In the genomic region with DNA sequence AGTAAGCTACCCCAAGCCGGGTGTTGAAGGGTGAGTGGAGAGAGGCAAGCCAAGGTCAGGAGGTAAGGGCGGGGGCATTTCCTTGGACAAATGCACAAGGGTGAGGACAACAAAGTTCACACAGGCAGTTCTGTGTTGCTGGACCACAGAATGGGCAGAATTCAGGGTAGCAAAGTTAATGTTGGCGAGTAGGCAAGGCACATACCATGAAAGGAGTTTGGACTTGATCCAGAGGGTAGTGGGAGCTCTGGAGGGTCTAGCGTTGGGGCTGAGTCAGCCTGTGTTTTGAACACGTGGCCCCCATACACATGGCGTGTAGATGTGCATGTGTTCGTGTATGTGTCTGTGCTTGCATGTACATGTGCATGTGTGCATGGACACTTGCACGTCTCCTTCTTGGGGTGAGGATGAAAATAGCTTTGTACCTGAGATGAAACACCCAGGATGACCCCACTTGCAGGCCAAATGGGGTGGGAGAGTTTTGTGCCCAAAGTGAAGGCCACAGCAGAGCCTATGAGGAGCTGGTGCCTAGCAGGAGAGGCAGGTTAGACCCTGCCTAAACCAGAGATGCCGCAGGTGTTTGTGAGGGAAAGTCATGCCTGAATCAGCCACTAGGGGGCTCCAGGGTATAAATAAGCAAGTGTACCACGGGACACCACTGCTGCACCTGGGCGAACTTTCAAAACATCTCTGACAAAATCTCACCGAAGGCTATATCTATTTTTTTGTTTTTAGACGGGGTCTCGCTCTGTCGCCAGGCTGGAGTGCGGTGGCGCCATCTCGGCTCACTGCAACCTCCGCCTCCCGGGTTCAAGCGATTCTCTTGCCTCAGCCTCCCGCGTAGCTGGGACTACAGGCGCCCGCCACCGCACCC, we compare ENCODE assay signal across 8 cellular contexts. TPM values are rescaled to one million over a fixed set of nuclear protein-coding genes. Genes with fewer than 3 reads are reported as not detected.
DNase-seq lines count a peak whose midpoint lies in the region; ATAC-seq and TF ChIP-seq lines count a peak whose summit lies in the region.

No MANE protein-coding gene starts in this region.

- H2BK5ac ChIP-seq in neuronal stem cell (ENCODE audit: low read length): peak overlapping the region; percentile 26

- peak; percentile 65 for DNase-seq in NK-92 treated with Interleukin-12 subunit alpha and Interleukin-12 subunit beta, amount 100 ng/mL, for 24 hours (lab: John Stamatoyannopoulos, UW)
- DNase-seq in NK-92 (lab: John Stamatoyannopoulos, UW; ENCODE audit: unreplicated experiment) (no peak), RKO (ENCODE audit: low spot score) (peak; percentile 70), fibroblast of lung (ENCODE audit: low read depth in 2 of 2) (peak; percentile 42 to 71), neuronal stem cell (ENCODE audit: low spot score) (peak; percentile 65), thoracic aorta (ENCODE audit: low spot score) (no peak)
- peak; percentile 88 for DNase-seq in activated T-cell treated with anti-CD3 and anti-CD28 coated beads, Interleukin-2, amount 50 U/mL, for 48 hours

- no peak overlapping the region for H4K8ac ChIP-seq in neuronal stem cell (ENCODE audit: low read depth, low read length)

- no peak overlapping the region for H3K4ac ChIP-seq in neuronal stem cell (ENCODE audit: low read length)

- H3K27ac ChIP-seq in fibroblast of lung (ENCODE audit: insufficient read depth, low read length) (no peak overlapping the region), neuronal stem cell (replicated peaks; ENCODE audit: low read length) (no peak overlapping the region), thoracic aorta (no peak overlapping the region)

- peak; percentile 81 for ATAC-seq in thoracic aorta (ENCODE audit: insufficient number of reproducible peaks, low FRiP score, low read depth)

- no peaks in the 10 kb centered on the region for H3K79me2 ChIP-seq in fibroblast of lung (ENCODE audit: control insufficient read depth, insufficient read depth, low read length)

- H3K79me1 ChIP-seq in neuronal stem cell (ENCODE audit: low read depth, low read length): no peaks in the 10 kb centered on the region

- H2AFZ ChIP-seq in fibroblast of lung (ENCODE audit: low read length): no peak overlapping the region
- H2AFZ ChIP-seq in neuronal stem cell (ENCODE audit: low read length): no peak overlapping the region

- H3K27me3 ChIP-seq in fibroblast of lung (ENCODE audit: control insufficient read depth, insufficient read depth, low read length): no peaks in the 10 kb centered on the region
- H3K27me3 ChIP-seq in neuronal stem cell (ENCODE audit: control insufficient read depth in 3 of 3, insufficient read depth in 3 of 3, low read depth in 1 of 3, low read length in 3 of 3): peaks cover 0 to 2% (median 0%) of the 10 kb centered on the region in 3 experiments
- H3K27me3 ChIP-seq in thoracic aorta (replicated peaks; ENCODE audit: insufficient read depth): no peaks in the 10 kb centered on the region

- H3K27ac Mint-ChIP-seq in IgD-negative memory B cell: peak overlapping the region in 2 of 3 donors; percentile 64 to 78

- H3K9me3 ChIP-seq in fibroblast of lung (ENCODE audit: control insufficient read depth, insufficient read depth, low read depth, low read length): no peaks in the 10 kb centered on the region
- no peaks in the 10 kb centered on the region for H3K9me3 ChIP-seq in neuronal stem cell (replicated peaks in 1 of 2; ENCODE audit: control insufficient read depth in 2 of 2, insufficient read depth in 1 of 2, low read depth in 1 of 2, low read length in 2 of 2)
- H3K9me3 ChIP-seq in thoracic aorta: no peaks in the 10 kb centered on the region

- peak overlapping the region in 2 of 4 donors; percentile 21 to 75 for H3K4me3 Mint-ChIP-seq in IgD-negative memory B cell

- H4K91ac ChIP-seq in neuronal stem cell (ENCODE audit: low read depth, low read length, poor library complexity): no peak overlapping the region

- peak; percentile 75 to 83 for TF ChIP-seq CTCF in fibroblast of lung (conservative IDR thresholded peaks at IDR 0.05 in 1 of 2, IDR thresholded peaks at IDR 0.05 in 1 of 2; ENCODE audit: low read depth in 1 of 2, low read length in 2 of 2)
- TF ChIP-seq CTCF in thoracic aorta (IDR thresholded peaks at IDR 0.05): peak; percentile 94

- H2BK120ac ChIP-seq in neuronal stem cell (ENCODE audit: low read depth, low read length): no peak overlapping the region

- H2AK5ac ChIP-seq in neuronal stem cell (ENCODE audit: low read depth, low read length): peak overlapping the region; percentile 100

- H3K9ac ChIP-seq in fibroblast of lung (ENCODE audit: insufficient read depth, low read length) (no peak overlapping the region), neuronal stem cell (ENCODE audit: low read depth, low read length, poor library complexity) (no peak overlapping the region)

- H3K18ac ChIP-seq in neuronal stem cell (ENCODE audit: low read length): peak overlapping the region; percentile 33

- H3K4me3 ChIP-seq in fibroblast of lung (replicated peaks in 1 of 4; ENCODE audit: control extremely low read depth in 1 of 4, insufficient read depth in 1 of 4, low read depth in 3 of 4, low read length in 4 of 4): no peak overlapping the region
- no peak overlapping the region for H3K4me3 ChIP-seq in neuronal stem cell (ENCODE audit: low read length in 2 of 2)
- no peak overlapping the region for H3K4me3 ChIP-seq in thoracic aorta

- H3K4me2 ChIP-seq in fibroblast of lung (ENCODE audit: extremely low read depth, insufficient read depth, low read length) (no peak overlapping the region), neuronal stem cell (ENCODE audit: insufficient read depth, low read length, poor library complexity, severe bottlenecking) (no peak overlapping the region)

- H3K4me1 ChIP-seq in fibroblast of lung (ENCODE audit: control insufficient read depth, extremely low read depth, insufficient read depth, low read length): no peaks in the 10 kb centered on the region
- H3K4me1 ChIP-seq in neuronal stem cell (ENCODE audit: control insufficient read depth in 2 of 2, insufficient read depth in 1 of 2, low read depth in 1 of 2, low read length in 2 of 2): peaks cover 32 to 45% of the 10 kb centered on the region in 2 donors
- no peaks in the 10 kb centered on the region for H3K4me1 ChIP-seq in thoracic aorta (ENCODE audit: control insufficient read depth in 1 of 2, low read depth in 2 of 2)

- H3K23ac ChIP-seq in neuronal stem cell (ENCODE audit: low read depth, low read length, poor library complexity): peak overlapping the region; percentile 83

- peak overlapping the region; percentile 12 for H2BK12ac ChIP-seq in neuronal stem cell (ENCODE audit: low read length)

- peak overlapping the region; percentile 68 for H2BK15ac ChIP-seq in neuronal stem cell (ENCODE audit: low read length)

- H3K4me1 Mint-ChIP-seq in IgD-negative memory B cell: peaks cover 4 to 14% (median 6%) of the 10 kb centered on the region in 3 donors

- H4K20me1 ChIP-seq in fibroblast of lung (ENCODE audit: control insufficient read depth, extremely low read depth, insufficient read depth, low read length): no peaks in the 10 kb centered on the region

- no peaks in the 10 kb centered on the region for H3K36me3 Mint-ChIP-seq in IgD-negative memory B cell

- H3K14ac ChIP-seq in neuronal stem cell (ENCODE audit: low read length): no peak overlapping the region

- H3K9me3 Mint-ChIP-seq in IgD-negative memory B cell: no peaks in the 10 kb centered on the region

- WGBS in neuronal stem cell (ENCODE audit: extremely low coverage in 2 of 2, insufficient read length in 2 of 2, insufficient replicate concordance in 1 of 2), 2 donors: no CpG with 5 or more reads among the region's 26 CpGs

- no peaks in the 10 kb centered on the region for H3K27me3 Mint-ChIP-seq in IgD-negative memory B cell

- H3K36me3 ChIP-seq in fibroblast of lung (ENCODE audit: control insufficient read depth, insufficient read depth, low read length) (no peaks in the 10 kb centered on the region), neuronal stem cell (replicated peaks in 1 of 2; ENCODE audit: control insufficient read depth in 2 of 2, insufficient read depth in 2 of 2, low read length in 2 of 2) (peaks cover 8 to 53% of the 10 kb centered on the region in 2 donors), thoracic aorta (peaks cover 3% of the 10 kb centered on the region)

RNA-seq across cellular contexts. Expression of a gene that starts 21.8 kb away (rescaled TPM):
- polyA plus RNA-seq in IgD-negative memory B cell (12.9 TPM), fibroblast of lung (9.3 and 9.7 TPM in 2 replicates)
- total RNA-seq in fibroblast of lung (30.6 and 34.4 TPM in 2 replicates), thoracic aorta (100 to 1,000 TPM in 1 of 2 donors, 10 to 100 TPM in 1; 71.7 to 116 TPM)
- polyA plus RNA-seq in fibroblast of lung (2012): 12.7 and 14.3 TPM in 2 replicates
- polyA minus RNA-seq in fibroblast of lung (ENCODE audit: low replicate concordance): 30.8 and 77.7 TPM in 2 replicates
- polyA plus RNA-seq in neuronal stem cell (2013, experiment 1 of 2): 7.5 TPM
- 7.2 TPM for polyA plus RNA-seq in neuronal stem cell (2013, experiment 2 of 2)

Comparison
In these comparisons a context has a peak if more than half of its experiments do, and no peak if none do; other contexts are left out.
1. DNase-seq: peak in NK-92 treated with Interleukin-12 subunit alpha and Interleukin-12 subunit beta, amount 100 ng/mL, for 24 hours (single experiment), RKO (single experiment), activated T-cell treated with anti-CD3 and anti-CD28 coated beads, Interleukin-2, amount 50 U/mL, for 48 hours (2 of 2), fibroblast of lung (2 of 2) and neuronal stem cell (single experiment); none in NK-92 (single experiment) and thoracic aorta (single experiment).